ENCODE assay signal across 25 cellular contexts in the genomic region with DNA sequence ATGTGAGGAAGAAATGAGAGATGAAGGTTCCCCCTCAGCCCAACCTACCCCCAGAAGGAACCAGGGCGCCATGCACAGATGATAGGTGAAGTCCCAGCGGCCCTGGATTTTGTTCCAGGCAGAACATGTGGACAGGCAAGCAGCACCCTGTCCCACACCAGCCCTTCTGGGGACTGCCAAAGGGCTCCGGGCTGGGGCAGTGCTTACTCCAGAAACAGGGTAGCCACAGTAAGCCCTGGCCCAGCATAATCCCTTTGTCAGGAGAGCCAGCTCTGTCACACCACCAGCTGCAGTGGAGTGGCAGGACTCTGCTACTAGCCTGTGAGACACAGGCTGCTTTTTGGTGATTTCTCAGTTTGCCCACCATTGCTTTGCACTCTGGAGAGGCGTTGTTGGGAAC. TPM values are rescaled to one million over a fixed set of nuclear protein-coding genes. Genes with fewer than 3 reads are reported as not detected.
A peak's percentile ranks its signal among the peaks of the same experiment; 100 is the strongest.
DNase-seq lines count a peak whose midpoint lies in the region; ATAC-seq lines count a peak whose summit lies in the region.
"Had no signal": no experiment of that assay in that cellular context is flagged by ENCODE, and none has a peak within 500 bp of the region (broad histone marks: within the 10 kb centered on the region; RNA-seq: fewer than 3 reads in every experiment).

No MANE protein-coding gene starts in this region.

- peaks cover under 1% of the 10 kb centered on the region for H3K36me3 Mint-ChIP-seq in activated naive CD8-positive, alpha-beta T cell
- peaks cover 4% of the 10 kb centered on the region for H3K36me3 Mint-ChIP-seq in activated naive CD8-positive, alpha-beta T cell treated with anti-CD3 and anti-CD28 coated beads, Interleukin-2, amount 50 U/mL, for 24 hours (ENCODE audit: low read depth)
- peaks cover 3% of the 10 kb centered on the region for H3K36me3 Mint-ChIP-seq in T-helper 17 cell (ENCODE audit: low read depth)
- H3K36me3 Mint-ChIP-seq in immature natural killer cell: peaks cover 0 to 6% (median 5%) of the 10 kb centered on the region in 3 donors

- ATAC-seq in activated naive CD8-positive, alpha-beta T cell treated with anti-CD3 and anti-CD28 coated beads, Interleukin-2, amount 50 U/mL, for 24 hours: no peak
- no peak for ATAC-seq in T-helper 17 cell
- ATAC-seq: HCT116, Panc1 had no signal

- H3K4me1 Mint-ChIP-seq in activated naive CD8-positive, alpha-beta T cell (ENCODE audit: low read depth): peaks cover 58% of the 10 kb centered on the region
- H3K4me1 Mint-ChIP-seq in activated naive CD8-positive, alpha-beta T cell treated with anti-CD3 and anti-CD28 coated beads, Interleukin-2, amount 50 U/mL, for 24 hours: peaks cover 54% of the 10 kb centered on the region
- H3K4me1 Mint-ChIP-seq in T-helper 17 cell (peaks cover 42% of the 10 kb centered on the region), immature natural killer cell (peaks cover 36 to 48% of the 10 kb centered on the region in 2 donors)

- H3K27ac Mint-ChIP-seq in activated naive CD8-positive, alpha-beta T cell: no peak overlapping the region
- no peak overlapping the region for H3K27ac Mint-ChIP-seq in activated naive CD8-positive, alpha-beta T cell treated with anti-CD3 and anti-CD28 coated beads, Interleukin-2, amount 50 U/mL, for 24 hours
- H3K27ac Mint-ChIP-seq in T-helper 17 cell: peak overlapping the region; percentile 91
- H3K27ac Mint-ChIP-seq in immature natural killer cell: peak overlapping the region in 4 of 6 donors; percentile 6 to 53 (median 14)
- H3K27ac Mint-ChIP-seq: memory B cell had no signal

- no peaks in the 10 kb centered on the region for H3K9me3 ChIP-seq in T-helper 17 cell (ENCODE audit: control insufficient read depth, low read length, poor library complexity, severe bottlenecking)
- H3K9me3 ChIP-seq: adrenal gland, breast epithelium, uterus had no signal

- no peaks in the 10 kb centered on the region for H3K27me3 Mint-ChIP-seq in activated naive CD8-positive, alpha-beta T cell
- no peaks in the 10 kb centered on the region for H3K27me3 Mint-ChIP-seq in activated naive CD8-positive, alpha-beta T cell treated with anti-CD3 and anti-CD28 coated beads, Interleukin-2, amount 50 U/mL, for 24 hours
- no peaks in the 10 kb centered on the region for H3K27me3 Mint-ChIP-seq in T-helper 17 cell
- peaks cover 13 to 27% (median 19%) of the 10 kb centered on the region in 3 donors for H3K27me3 Mint-ChIP-seq in immature natural killer cell (ENCODE audit: low read depth in 3 of 3)
- H3K27me3 Mint-ChIP-seq: memory B cell had no signal

- H3K4me3 Mint-ChIP-seq in activated naive CD8-positive, alpha-beta T cell: peak overlapping the region; percentile 64
- no peak overlapping the region for H3K4me3 Mint-ChIP-seq in activated naive CD8-positive, alpha-beta T cell treated with anti-CD3 and anti-CD28 coated beads, Interleukin-2, amount 50 U/mL, for 24 hours
- H3K4me3 Mint-ChIP-seq in T-helper 17 cell: no peak overlapping the region
- H3K4me3 Mint-ChIP-seq in immature natural killer cell: no peak overlapping the region

- H3K9me3 Mint-ChIP-seq in activated naive CD8-positive, alpha-beta T cell (ENCODE audit: low read depth): no peaks in the 10 kb centered on the region
- no peaks in the 10 kb centered on the region for H3K9me3 Mint-ChIP-seq in activated naive CD8-positive, alpha-beta T cell treated with anti-CD3 and anti-CD28 coated beads, Interleukin-2, amount 50 U/mL, for 24 hours
- H3K9me3 Mint-ChIP-seq in immature natural killer cell: no peaks in the 10 kb centered on the region
- H3K9me3 Mint-ChIP-seq: memory B cell had no signal

- no peak for DNase-seq in activated naive CD8-positive, alpha-beta T cell treated with anti-CD3 and anti-CD28 coated beads, Interleukin-2, amount 50 U/mL, for 24 hours
- DNase-seq in T-helper 17 cell: no peak
- no peak for DNase-seq in immature natural killer cell
- DNase-seq in superior temporal gyrus (ENCODE audit: extremely low spot score): peak; percentile 36
- no peak for DNase-seq in stimulated activated naive CD4-positive, alpha-beta T cell treated with Interleukin-2 at 50 U/mL for 16 hours (lab: John Stamatoyannopoulos, UW)
- no peak for DNase-seq in NCI-H1092 treated with DMSO at 0.1 percent for 48 hours (lab: John Stamatoyannopoulos, UW)
- DNase-seq in NOMO-1 (lab: John Stamatoyannopoulos, UW; ENCODE audit: unreplicated experiment in 2 of 2): no peak
- DNase-seq: ACHN; activated CD4-positive, alpha-beta T cell treated with anti-CD3 and anti-CD28 coated beads, Interleukin-2, amount 50 U/mL, for 4 hours; activated CD8-positive, alpha-beta memory T cell treated with anti-CD3 and anti-CD28 coated beads, Interleukin-2, amount 50 U/mL, for 4 hours; adrenal gland; DMS79; kidney glomerular epithelial cell; NCI-H1092; NCI-H2029 treated with DMSO at 0.1 percent for 48 hours; NCI-H345; NCI-H774; SIG-M5; stimulated activated CD8-positive, alpha-beta memory T cell treated with anti-CD3 and anti-CD28 coated beads, Interleukin-4, amount 100 ng/mL, for 48 hours; uterus had no signal

RNA-seq across cellular contexts. Expression of gene FBXL22, which starts 6.3 kb away (rescaled TPM):
- total RNA-seq in T-helper 17 cell: 1 to 10 TPM in 1 of 2 donors, under 1 TPM in 1; 0.81 to 1.1 TPM
- polyA plus RNA-seq in immature natural killer cell: 1 to 10 TPM in 1 of 3 donors, not detected in 2; 1.1 TPM

Comparison
In these comparisons a context has a peak if more than half of its experiments do, and no peak if none do; other contexts are left out.
1. H3K27ac Mint-ChIP-seq: peak in T-helper 17 cell (single experiment) and immature natural killer cell (4 of 6); none in activated naive CD8-positive, alpha-beta T cell (single experiment) and activated naive CD8-positive, alpha-beta T cell treated with anti-CD3 and anti-CD28 coated beads, Interleukin-2, amount 50 U/mL, for 24 hours (single experiment).